ENCODE assay signal across 18 cellular contexts in the genomic region with DNA sequence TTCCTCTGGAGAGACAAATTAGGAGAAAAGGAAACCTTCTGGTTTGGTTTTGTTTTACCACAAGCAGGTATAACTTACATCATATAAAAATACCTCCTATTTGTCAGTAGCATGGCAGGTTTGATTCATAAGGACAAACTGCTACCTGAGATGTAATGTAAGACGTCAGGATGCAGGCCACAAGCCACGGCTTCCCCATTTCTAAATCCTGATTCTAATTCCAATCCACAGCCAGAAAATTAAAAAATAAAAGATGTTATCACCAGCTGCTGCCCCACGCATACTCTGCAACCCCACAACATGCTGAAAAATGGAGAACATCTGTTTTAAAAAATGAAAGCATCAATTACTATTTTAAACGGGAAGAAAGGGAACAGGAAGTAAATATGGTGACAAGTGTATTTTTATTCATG.
DNase-seq lines count a peak whose midpoint lies in the region; ATAC-seq, FAIRE-seq and TF ChIP-seq lines count a peak whose summit lies in the region.
"Had no signal": no experiment of that assay in that cellular context is flagged by ENCODE, and none has a peak within 500 bp of the region (broad histone marks: within the 10 kb centered on the region; RNA-seq: fewer than 3 reads in every experiment).

No MANE protein-coding gene starts in this region.

- FAIRE-seq in kidney (lab: Jason Lieb, UNC): no peak

- intact Hi-C loops in kidney (cut with DNase I): no loop called here

- TF ChIP-seq CTCF in SU-DHL-6 (IDR thresholded peaks at IDR 0.05; ENCODE audit: insufficient read depth, low read length, poor library complexity, severe bottlenecking) (no peak), kidney (IDR thresholded peaks at IDR 0.05; ENCODE audit: borderline replicate concordance, extremely low read depth, insufficient read depth) (no peak)

- H3K4me2 ChIP-seq in SU-DHL-6 (ENCODE audit: low read depth, low read length, poor library complexity, severe bottlenecking): peak overlapping the region; percentile 78

- H3K9me3 ChIP-seq in KOPT-K1 (ENCODE audit: insufficient read depth, low read length, poor library complexity, severe bottlenecking) (peaks cover 15% of the 10 kb centered on the region), SU-DHL-6 (ENCODE audit: insufficient read depth, low read length) (no peaks in the 10 kb centered on the region), kidney (ENCODE audit: control insufficient read depth in 1 of 2, low read length in 2 of 2) (no peaks in the 10 kb centered on the region)
- H3K9me3 ChIP-seq: left ventricle myocardium inferior, transverse colon had no signal

- H3K27me3 ChIP-seq in SU-DHL-6 (ENCODE audit: low read length): no peaks in the 10 kb centered on the region
- H3K27me3 ChIP-seq: dorsolateral prefrontal cortex, transverse colon had no signal

- H3K9ac ChIP-seq in SU-DHL-6 (ENCODE audit: low read length) (peak overlapping the region; percentile 65), kidney (ENCODE audit: low read length in 2 of 2) (no peak overlapping the region)

- no peaks in the 10 kb centered on the region for H3K36me3 ChIP-seq in KOPT-K1 (ENCODE audit: insufficient read depth, low read length)
- H3K36me3 ChIP-seq in SU-DHL-6 (ENCODE audit: low read length): no peaks in the 10 kb centered on the region
- H3K36me3 ChIP-seq in kidney (ENCODE audit: control insufficient read depth in 1 of 2, insufficient read depth in 2 of 2, low read length in 2 of 2): no peaks in the 10 kb centered on the region
- H3K36me3 ChIP-seq: left ventricle myocardium inferior, transverse colon, WERI-Rb-1 had no signal

- ATAC-seq in GM18867 (IDR thresholded peaks at IDR 0.05; ENCODE audit: unreplicated experiment): peak; percentile 13
- no peak for ATAC-seq in natural killer cell treated with Interleukin-12 subunit alpha and Interleukin-12 subunit beta and Interleukin-15 and Interleukin-18, amount 100 ng/mL, for 72 hours
- ATAC-seq: activated CD8-positive, alpha-beta memory T cell treated with anti-CD3 and anti-CD28 coated beads, Interleukin-2, amount 10 ng/mL, durations not matched to agents 7 days and 5 days; CD8-positive, alpha-beta T cell; natural killer cell had no signal

- H3K9me3 Mint-ChIP-seq in natural killer cell treated with Interleukin-12 subunit alpha and Interleukin-12 subunit beta and Interleukin-15 and Interleukin-18, amount 100 ng/mL, for 72 hours: no peaks in the 10 kb centered on the region
- H3K9me3 Mint-ChIP-seq: CD8-positive, alpha-beta T cell; natural killer cell had no signal

- DNase-seq in kidney (no peak), epidermal melanocyte (ENCODE audit: insufficient read length, low spot score) (no peak)
- DNase-seq in natural killer cell treated with Interleukin-12 subunit alpha and Interleukin-12 subunit beta and Interleukin-15 and Interleukin-18, amount 100 ng/mL, for 72 hours (ENCODE audit: low spot score): no peak
- DNase-seq: activated CD8-positive, alpha-beta memory T cell treated with anti-CD3 and anti-CD28 coated beads, Interleukin-2, amount 10 ng/mL, durations not matched to agents 7 days and 5 days; activated naive CD4-positive, alpha-beta T cell; CD8-positive, alpha-beta T cell; dorsolateral prefrontal cortex; left ventricle myocardium inferior; natural killer cell; NCI-H2107; NK-92 treated with Interleukin-12 subunit alpha and Interleukin-12 subunit beta, amount 100 ng/mL, for 24 hours; transverse colon; WERI-Rb-1 had no signal

- H3K4me3 ChIP-seq in SU-DHL-6 (ENCODE audit: insufficient read depth, low read length, poor library complexity, severe bottlenecking) (peak overlapping the region; percentile 8), skin epidermis (no peak overlapping the region), kidney (ENCODE audit: low read length in 2 of 2) (no peak overlapping the region)
- H3K4me3 ChIP-seq: dorsolateral prefrontal cortex, left ventricle myocardium inferior, transverse colon had no signal

- H3K79me2 ChIP-seq in SU-DHL-6 (ENCODE audit: insufficient read depth, low read length): no peaks in the 10 kb centered on the region

- H3K4me1 Mint-ChIP-seq in natural killer cell treated with Interleukin-12 subunit alpha and Interleukin-12 subunit beta and Interleukin-15 and Interleukin-18, amount 100 ng/mL, for 72 hours (ENCODE audit: low read depth in 2 of 2): peaks cover 8 to 13% of the 10 kb centered on the region in 2 donors

- no peaks in the 10 kb centered on the region for H3K9me2 ChIP-seq in SU-DHL-6 (replicated peaks; ENCODE audit: insufficient read depth, low read length)

- peaks cover 67% of the 10 kb centered on the region for H3F3A ChIP-seq in SU-DHL-6 (ENCODE audit: insufficient read depth)

- H3K36me3 Mint-ChIP-seq in natural killer cell treated with Interleukin-12 subunit alpha and Interleukin-12 subunit beta and Interleukin-15 and Interleukin-18, amount 100 ng/mL, for 72 hours: no peaks in the 10 kb centered on the region
- H3K36me3 Mint-ChIP-seq: activated CD8-positive, alpha-beta memory T cell treated with anti-CD3 and anti-CD28 coated beads, Interleukin-2, amount 10 ng/mL, durations not matched to agents 7 days and 5 days; brain; CD8-positive, alpha-beta T cell; natural killer cell had no signal

- no peaks in the 10 kb centered on the region for H3K4me1 ChIP-seq in kidney (ENCODE audit: control insufficient read depth in 1 of 2, insufficient read depth in 1 of 2, low read depth in 1 of 2, low read length in 2 of 2)
- H3K4me1 ChIP-seq: left ventricle myocardium inferior had no signal

- H3K27me3 Mint-ChIP-seq in natural killer cell treated with Interleukin-12 subunit alpha and Interleukin-12 subunit beta and Interleukin-15 and Interleukin-18, amount 100 ng/mL, for 72 hours: peaks cover 2 to 16% of the 10 kb centered on the region in 2 donors

- H2AFZ ChIP-seq in SU-DHL-6 (ENCODE audit: low read depth, low read length, severe bottlenecking): no peak overlapping the region

- no peak overlapping the region for H3K27ac Mint-ChIP-seq in natural killer cell treated with Interleukin-12 subunit alpha and Interleukin-12 subunit beta and Interleukin-15 and Interleukin-18, amount 100 ng/mL, for 72 hours
- H3K27ac Mint-ChIP-seq: activated CD8-positive, alpha-beta memory T cell treated with anti-CD3 and anti-CD28 coated beads, Interleukin-2, amount 10 ng/mL, durations not matched to agents 7 days and 5 days; CD8-positive, alpha-beta T cell; natural killer cell had no signal

- no peak overlapping the region for H3K4me3 Mint-ChIP-seq in natural killer cell treated with Interleukin-12 subunit alpha and Interleukin-12 subunit beta and Interleukin-15 and Interleukin-18, amount 100 ng/mL, for 72 hours
- H3K4me3 Mint-ChIP-seq: activated CD8-positive, alpha-beta memory T cell treated with anti-CD3 and anti-CD28 coated beads, Interleukin-2, amount 10 ng/mL, durations not matched to agents 7 days and 5 days; brain; CD8-positive, alpha-beta T cell; natural killer cell had no signal

- H4K20me1 ChIP-seq in SU-DHL-6 (ENCODE audit: low read depth, low read length): no peaks in the 10 kb centered on the region

- H3K27ac ChIP-seq in KOPT-K1 (ENCODE audit: low read depth, low read length, poor library complexity, severe bottlenecking) (peak overlapping the region; percentile 10), SU-DHL-6 (ENCODE audit: low read depth, low read length) (peak overlapping the region; percentile 96), skin epidermis (peak overlapping the region in 11 of 21 experiments; percentile 14 to 77 (median 42)), kidney (ENCODE audit: low read depth in 2 of 2, low read length in 2 of 2) (no peak overlapping the region)
- H3K27ac ChIP-seq: dorsolateral prefrontal cortex, left ventricle myocardium inferior, transverse colon, WERI-Rb-1 had no signal

Comparison
In these comparisons a context has a peak if more than half of its experiments do, and no peak if none do; other contexts are left out.
1. H3K27ac ChIP-seq: peak in KOPT-K1 (single experiment), SU-DHL-6 (single experiment) and skin epidermis (11 of 21); none in kidney (0 of 2).